8 cellular contexts compared by ENCODE assay signal in the genomic region with DNA sequence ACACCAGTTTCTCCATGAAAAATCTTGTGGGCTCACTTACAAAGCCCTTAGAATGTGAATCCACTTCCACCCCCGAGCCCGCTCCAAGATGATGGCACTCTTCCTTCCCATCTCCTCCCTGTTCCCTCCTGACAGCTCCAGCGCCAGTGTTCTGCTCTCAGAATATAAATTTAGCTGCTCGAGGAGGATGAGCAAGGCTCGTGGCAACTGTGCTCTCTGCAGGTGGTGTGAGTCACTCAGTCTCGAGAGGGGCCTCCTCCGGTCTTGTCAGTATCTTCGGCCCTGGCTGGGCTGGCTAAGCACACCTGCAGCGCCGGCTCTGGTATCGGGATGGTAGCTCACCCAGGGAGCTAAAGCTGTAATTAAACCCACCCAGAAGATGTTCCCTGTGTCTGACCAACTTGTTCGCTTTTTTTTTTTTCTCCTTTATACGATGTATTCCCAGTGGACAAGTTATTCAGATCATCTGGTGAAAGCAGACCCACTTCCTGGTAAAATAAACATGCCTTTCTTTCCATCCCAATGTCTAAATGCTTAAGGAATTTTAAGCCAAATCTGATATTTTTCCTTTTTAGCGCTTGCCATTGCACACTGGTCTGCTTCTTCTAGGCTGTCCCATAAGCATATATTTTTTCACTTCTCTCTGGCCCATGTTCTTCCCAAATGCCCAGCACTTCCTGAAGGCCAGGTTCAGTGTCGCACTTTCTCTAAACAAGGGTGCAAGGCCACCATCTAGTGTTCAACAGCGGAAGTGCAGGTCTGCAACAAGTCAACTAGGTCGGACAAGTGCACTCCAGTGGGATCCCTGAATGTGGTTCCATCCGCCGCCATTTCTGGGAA. TPM values are rescaled to one million over a fixed set of nuclear protein-coding genes. Genes with fewer than 3 reads are reported as not detected.
DNase-seq lines count a peak whose midpoint lies in the region; ATAC-seq and TF ChIP-seq lines count a peak whose summit lies in the region.

No MANE protein-coding gene starts in this region.

- DNase-seq in GM10248 (ENCODE audit: extremely low spot score) (peak; percentile 66), M059J (ENCODE audit: low read depth) (peak; percentile 87), SHP77 treated with DMSO at 0.1 percent for 48 hours (lab: John Stamatoyannopoulos, UW) (peak; percentile 24), Right ventricle myocardium inferior (ENCODE audit: missing footprints) (peak; percentile 78), pons (ENCODE audit: low spot score) (peak; percentile 83), uterus (peak; percentile 77 to 80)
- peak; percentile 50 for DNase-seq in activated naive CD8-positive, alpha-beta T cell treated with anti-CD3 and anti-CD28 coated beads for 36 hours

- CTCF ChIA-PET in GM10248 (lab: Yijun Ruan, JAX) = interaction anchor here (0.8 to 7.2 kb wide), 17 partner anchors 9 to 341 kb away, joined by 3 to 52 read pairs (median 7); no protein-coding TSS in a partner anchor

- peaks cover 8% of the 10 kb centered on the region for H3K4me1 Mint-ChIP-seq in activated naive CD8-positive, alpha-beta T cell treated with anti-CD3 and anti-CD28 coated beads for 36 hours

- H3K4me3 ChIP-seq in uterus = no peak overlapping the region

- no peaks in the 10 kb centered on the region for H3K27me3 ChIP-seq in uterus

- no peaks in the 10 kb centered on the region for H3K36me3 Mint-ChIP-seq in activated naive CD8-positive, alpha-beta T cell treated with anti-CD3 and anti-CD28 coated beads for 36 hours

- POLR2A ChIA-PET in GM10248 (lab: Yijun Ruan, JAX) = no interaction called here

- intact Hi-C loops in Right ventricle myocardium inferior (cut with DNase I) (no loop called here), uterus (cut with DNase I; ENCODE audit: low total_unique reads) (no loop called here)

- ATAC-seq in Right ventricle myocardium inferior = peak; percentile 65
- no peak for ATAC-seq in HG03521 (IDR thresholded peaks at IDR 0.05; ENCODE audit: unreplicated experiment)

- no peaks in the 10 kb centered on the region for H3K9me3 ChIP-seq in uterus

- peak; percentile 86 for TF ChIP-seq CTCF in GM10248 (IDR thresholded peaks at IDR 0.05; ENCODE audit: control extremely low read depth, extremely low read depth, low read depth, missing control alignments)
- peak; percentile 76 to 84 (median 84) for TF ChIP-seq CTCF in uterus (IDR thresholded peaks at IDR 0.05)

- H3K9me3 Mint-ChIP-seq in activated naive CD8-positive, alpha-beta T cell treated with anti-CD3 and anti-CD28 coated beads for 36 hours = no peaks in the 10 kb centered on the region

- no peaks in the 10 kb centered on the region for H3K27me3 Mint-ChIP-seq in activated naive CD8-positive, alpha-beta T cell treated with anti-CD3 and anti-CD28 coated beads for 36 hours

- no peak overlapping the region for H3K27ac Mint-ChIP-seq in activated naive CD8-positive, alpha-beta T cell treated with anti-CD3 and anti-CD28 coated beads for 36 hours

- H3K4me3 Mint-ChIP-seq in activated naive CD8-positive, alpha-beta T cell treated with anti-CD3 and anti-CD28 coated beads for 36 hours = no peak overlapping the region

- no peaks in the 10 kb centered on the region for H3K4me1 ChIP-seq in uterus

- peak overlapping the region; percentile 33 to 42 for H3K27ac ChIP-seq in uterus

- TF ChIP-seq POLR2A in uterus (IDR thresholded peaks at IDR 0.05) = no peak

- H3K36me3 ChIP-seq in uterus = no peaks in the 10 kb centered on the region

RNA-seq across cellular contexts. Expression of gene YPEL5, which starts 31.4 kb away (rescaled TPM):
- total RNA-seq in M059J (2014; rRNA removed; shearing (Covaris generic)) = 92.2 and 129 TPM in 2 replicates
- total RNA-seq in activated naive CD8-positive, alpha-beta T cell treated with anti-CD3 and anti-CD28 coated beads for 36 hours = 10 to 100 TPM; 25.4 to 27.6 TPM
- total RNA-seq in Right ventricle myocardium inferior = 67.5 TPM
- 100 to 1,000 TPM in 2 of 4 donors, 10 to 100 TPM in 2; 79.1 to 131 (median 104) TPM for total RNA-seq in uterus

Comparison
In these comparisons a context has a peak if more than half of its experiments do, and no peak if none do; other contexts are left out.
1. DNase-seq: peak in every context shown above with its lines; median percentile 87 in M059J; 83 in pons; 78 in uterus; 78 in Right ventricle myocardium inferior; 66 in GM10248; 50 in activated naive CD8-positive, alpha-beta T cell treated with anti-CD3 and anti-CD28 coated beads for 36 hours; 24 in SHP77 treated with DMSO at 0.1 percent for 48 hours.